ENCODE assay signal across 8 cellular contexts in genomic region chr4:114384629-114385028, GRCh38.
DNase-seq lines count a peak whose midpoint lies in the region; ATAC-seq, FAIRE-seq and TF ChIP-seq lines count a peak whose summit lies in the region.

No MANE protein-coding gene starts in this region.

- H3K4me1 ChIP-seq in A549: no peaks in the 10 kb centered on the region

- peak; percentile 61 for TF ChIP-seq CTCF in A549 (IDR thresholded peaks at IDR 0.05)
- TF ChIP-seq CTCF in GM12872 (IDR thresholded peaks at IDR 0.05; ENCODE audit: insufficient read depth, low read depth, low read length): peak; percentile 47

- intact Hi-C loops in posterior cingulate gyrus (cut with DNase I): loop anchor here (5.0 kb wide), 1 partner anchor 992 kb away; no protein-coding TSS in a partner anchor

- no peak overlapping the region for H3K4me3 ChIP-seq in A549

- CTCF ChIA-PET in A549 (lab: Yijun Ruan, JAX): interaction anchor here (0.6 to 2.1 kb wide), 13 partner anchors 11 to 1278 kb away, joined by 3 to 10 read pairs (median 4); no protein-coding TSS in a partner anchor

- ATAC-seq in A549: no peak
- no peak for ATAC-seq in GM19452 (IDR thresholded peaks at IDR 0.05; ENCODE audit: unreplicated experiment)
- ATAC-seq in HG03135 (IDR thresholded peaks at IDR 0.05; ENCODE audit: unreplicated experiment): no peak

- no peak overlapping the region for H3K27ac ChIP-seq in A549

- no peak for TF ChIP-seq POLR2A in A549 (IDR thresholded peaks at IDR 0.05; ENCODE audit: low read length)

- POLR2A ChIA-PET in A549 (lab: Yijun Ruan, JAX): no interaction called here

- DNase-seq in A549 (ENCODE audit: low read depth in 1 of 2, low spot score in 1 of 2) (peak in 1 of 2 experiments; percentile 44), RPMI7951 (ENCODE audit: low read depth) (peak; percentile 17), germinal center (ENCODE audit: low spot score) (peak; percentile 3), posterior cingulate gyrus (no peak)
- no peak for DNase-seq in stimulated activated CD4-positive, alpha-beta T cell treated with anti-CD3 and anti-CD28 coated beads, Interleukin-2, amount 100 ng/mL, for 24 hours

- WGBS in A549 (ENCODE audit: missing lambda C conversion rate): 2% methylated on average over 4 of the region's 4 CpGs

- peak; percentile 72 to 78 for TF ChIP-seq RAD21 in A549 (conservative IDR thresholded peaks at IDR 0.05 in 1 of 2, IDR thresholded peaks at IDR 0.05 in 1 of 2)

- no peaks in the 10 kb centered on the region for H3K9me3 ChIP-seq in A549

- no peak for FAIRE-seq in A549 (lab: Jason Lieb, UNC)

- no peak for TF ChIP-seq EP300 in A549 (IDR thresholded peaks at IDR 0.05)

- no peak overlapping the region for H3K4me2 ChIP-seq in A549

TF ChIP-seq in A549, 52 proteins besides CTCF, POLR2A, EP300 and RAD21:
- no peak for TF ChIP-seq CBX8 (IDR thresholded peaks at IDR 0.05)
- no peak for TF ChIP-seq HOXA7 (CRISPR knock-in tag; IDR thresholded peaks at IDR 0.05)
- no peak for TF ChIP-seq HDAC2 (IDR thresholded peaks at IDR 0.05)
- TF ChIP-seq SMC3 (IDR thresholded peaks at IDR 0.05): peak; percentile 62
- no peak for TF ChIP-seq JUN (IDR thresholded peaks at IDR 0.05)
- no peak for TF ChIP-seq FOSL2 (IDR thresholded peaks at IDR 0.05)
- no peak for TF ChIP-seq FOSL2 (CRISPR knock-in tag; IDR thresholded peaks at IDR 0.05)

Comparison
In these comparisons a context has a peak if more than half of its experiments do, and no peak if none do; other contexts are left out.
1. DNase-seq: peak in RPMI7951 (single experiment) and germinal center (single experiment); none in stimulated activated CD4-positive, alpha-beta T cell treated with anti-CD3 and anti-CD28 coated beads, Interleukin-2, amount 100 ng/mL, for 24 hours (0 of 2) and posterior cingulate gyrus (0 of 10).